Comparison of ENCODE assay signal across 27 cellular contexts in genomic region chr5:54927097-54927746, GRCh38. TPM values are rescaled to one million over a fixed set of nuclear protein-coding genes. Genes with fewer than 3 reads are reported as not detected.
DNase-seq lines count a peak whose midpoint lies in the region; ATAC-seq and TF ChIP-seq lines count a peak whose summit lies in the region.
"Had no signal": no experiment of that assay in that cellular context is flagged by ENCODE, and none has a peak within 500 bp of the region (broad histone marks: within the 10 kb centered on the region; RNA-seq: fewer than 3 reads in every experiment).

No MANE protein-coding gene starts in this region.

- H3K4me3 ChIP-seq in colonic mucosa, result no peak overlapping the region
- H3K4me3 ChIP-seq: GM23248 had no signal

- ATAC-seq in activated CD4-positive, alpha-beta T cell treated with anti-CD3 and anti-CD28 coated beads for 36 hours, result peak; percentile 74
- ATAC-seq in activated naive CD4-positive, alpha-beta T cell treated with anti-CD3 and anti-CD28 coated beads, Interleukin-2, amount 50 U/mL, for 72 hours, result peak; percentile 58 to 86
- peak; percentile 81 for ATAC-seq in stimulated activated naive CD8-positive, alpha-beta T cell treated with anti-CD3 and anti-CD28 coated beads, Interleukin-15, amount 100 ng/mL, for 72 hours
- ATAC-seq: CD8-positive, alpha-beta T cell; PC-3 had no signal

- POLR2A ChIA-PET in activated CD4-positive, alpha-beta T cell treated with anti-CD3 and anti-CD28 coated beads for 36 hours (lab: Charles Lee), result no interaction called here

- peaks cover 3% of the 10 kb centered on the region for H3K4me1 Mint-ChIP-seq in activated CD4-positive, alpha-beta T cell treated with anti-CD3 and anti-CD28 coated beads for 36 hours
- H3K4me1 Mint-ChIP-seq in activated T-helper 1 cell treated with anti-CD3 and anti-CD28 coated beads, Interleukin-12 subunit alpha, Interleukin-12 subunit beta, Interleukin-2, Interleukin-4 antibody, amounts not matched to agents 30 ng/mL and 10 ng/mL and 1 ng/mL, durations not matched to agents 14 hours and 24 hours and 36 hours (ENCODE audit: low read depth), result peaks cover 8% of the 10 kb centered on the region
- peaks cover 6% of the 10 kb centered on the region for H3K4me1 Mint-ChIP-seq in stimulated activated naive CD8-positive, alpha-beta T cell treated with anti-CD3 and anti-CD28 coated beads, Interleukin-15, amount 100 ng/mL, for 72 hours
- H3K4me1 Mint-ChIP-seq: B cell had no signal

- DNase-seq in activated CD4-positive, alpha-beta T cell treated with anti-CD3 and anti-CD28 coated beads for 36 hours, result no peak
- no peak for DNase-seq in activated CD4-positive, alpha-beta T cell treated with anti-CD3 and anti-CD28 coated beads, Interleukin-2, amount 50 U/mL, for 48 hours
- no peak for DNase-seq in activated naive CD4-positive, alpha-beta T cell treated with anti-CD3 and anti-CD28 coated beads, Interleukin-2, amount 50 U/mL, for 72 hours (ENCODE audit: low spot score in 2 of 2)
- DNase-seq in activated naive CD4-positive, alpha-beta T cell treated with Interleukin-2 at 50 U/mL for 16 hours, result no peak
- no peak for DNase-seq in activated T-helper 1 cell treated with anti-CD3 and anti-CD28 coated beads, Interleukin-12 subunit alpha, Interleukin-12 subunit beta, Interleukin-2, Interleukin-4 antibody, amounts not matched to agents 30 ng/mL and 10 ng/mL and 1 ng/mL, durations not matched to agents 14 hours and 24 hours and 36 hours (ENCODE audit: low spot score)
- DNase-seq in stimulated activated naive CD8-positive, alpha-beta T cell treated with anti-CD3 and anti-CD28 coated beads, Interleukin-15, amount 100 ng/mL, for 72 hours, result peak in 1 of 2 donors; percentile 20
- no peak for DNase-seq in SKM-1 treated with dmso at 0.1 percent for 144 hours (lab: John Stamatoyannopoulos, UW; ENCODE audit: unreplicated experiment)
- DNase-seq in colonic mucosa, result no peak
- DNase-seq: Caco-2; CD8-positive, alpha-beta T cell; GM23248; H7; KBM-7; MV-4-11; NCI-H1105; NCI-H1436 treated with DMSO at 0.1 percent for 48 hours; NCI-H187 treated with DMSO at 0.1 percent for 48 hours; NCI-H2107; NCI-H446; NCI-H524 treated with DMSO at 0.1 percent for 48 hours; NCI-H82; NK-92 treated with Interleukin-12 subunit alpha and Interleukin-12 subunit beta, amount 100 ng/mL, for 24 hours; PC-3 had no signal

- no peaks in the 10 kb centered on the region for H3K36me3 ChIP-seq in colonic mucosa

- no peak for TF ChIP-seq CTCF in colonic mucosa (IDR thresholded peaks at IDR 0.05)

- no peaks in the 10 kb centered on the region for H3K9me3 ChIP-seq in colonic mucosa

- H3K9me3 Mint-ChIP-seq in activated CD4-positive, alpha-beta T cell treated with anti-CD3 and anti-CD28 coated beads for 36 hours (ENCODE audit: low read depth), result peaks cover 11% of the 10 kb centered on the region
- peaks cover 13 to 15% of the 10 kb centered on the region in 2 donors for H3K9me3 Mint-ChIP-seq in activated naive CD4-positive, alpha-beta T cell treated with anti-CD3 and anti-CD28 coated beads, Interleukin-2, amount 50 U/mL, for 72 hours
- peaks cover 27% of the 10 kb centered on the region for H3K9me3 Mint-ChIP-seq in activated T-helper 1 cell treated with anti-CD3 and anti-CD28 coated beads, Interleukin-12 subunit alpha, Interleukin-12 subunit beta, Interleukin-2, Interleukin-4 antibody, amounts not matched to agents 30 ng/mL and 10 ng/mL and 1 ng/mL, durations not matched to agents 14 hours and 24 hours and 36 hours
- peaks cover 18 to 21% of the 10 kb centered on the region in 2 donors for H3K9me3 Mint-ChIP-seq in stimulated activated naive CD8-positive, alpha-beta T cell treated with anti-CD3 and anti-CD28 coated beads, Interleukin-15, amount 100 ng/mL, for 72 hours

- H3K36me3 Mint-ChIP-seq in activated CD4-positive, alpha-beta T cell treated with anti-CD3 and anti-CD28 coated beads for 36 hours (ENCODE audit: low read depth), result no peaks in the 10 kb centered on the region
- H3K36me3 Mint-ChIP-seq in activated naive CD4-positive, alpha-beta T cell treated with anti-CD3 and anti-CD28 coated beads, Interleukin-2, amount 50 U/mL, for 72 hours, result peaks cover 13 to 31% of the 10 kb centered on the region in 2 donors
- H3K36me3 Mint-ChIP-seq in activated T-helper 1 cell treated with anti-CD3 and anti-CD28 coated beads, Interleukin-12 subunit alpha, Interleukin-12 subunit beta, Interleukin-2, Interleukin-4 antibody, amounts not matched to agents 30 ng/mL and 10 ng/mL and 1 ng/mL, durations not matched to agents 14 hours and 24 hours and 36 hours (ENCODE audit: low read depth), result peaks cover 9% of the 10 kb centered on the region

- H3K4me1 ChIP-seq in colonic mucosa, result no peaks in the 10 kb centered on the region
- H3K4me1 ChIP-seq: Caco-2 had no signal

- H3K9ac ChIP-seq in colonic mucosa (ENCODE audit: low read depth in 2 of 2, low read length in 2 of 2), result no peak overlapping the region
- H3K9ac ChIP-seq: GM23248 had no signal

- no peaks in the 10 kb centered on the region for H3K27me3 ChIP-seq in colonic mucosa

- peaks cover 5% of the 10 kb centered on the region for H3K27me3 Mint-ChIP-seq in activated CD4-positive, alpha-beta T cell treated with anti-CD3 and anti-CD28 coated beads for 36 hours
- H3K27me3 Mint-ChIP-seq in activated T-helper 1 cell treated with anti-CD3 and anti-CD28 coated beads, Interleukin-12 subunit alpha, Interleukin-12 subunit beta, Interleukin-2, Interleukin-4 antibody, amounts not matched to agents 30 ng/mL and 10 ng/mL and 1 ng/mL, durations not matched to agents 14 hours and 24 hours and 36 hours (ENCODE audit: insufficient read depth), result peaks cover 14% of the 10 kb centered on the region
- no peaks in the 10 kb centered on the region for H3K27me3 Mint-ChIP-seq in stimulated activated naive CD8-positive, alpha-beta T cell treated with anti-CD3 and anti-CD28 coated beads, Interleukin-15, amount 100 ng/mL, for 72 hours

- CTCF ChIA-PET in activated CD4-positive, alpha-beta T cell treated with anti-CD3 and anti-CD28 coated beads for 36 hours (lab: Charles Lee), result interaction anchor here (1.3 to 4.1 kb wide), 4 partner anchors 17 to 60 kb away, joined by 3 to 20 read pairs (median 5); no protein-coding TSS in a partner anchor

- H3K27ac Mint-ChIP-seq in activated CD4-positive, alpha-beta T cell treated with anti-CD3 and anti-CD28 coated beads for 36 hours, result no peak overlapping the region
- H3K27ac Mint-ChIP-seq in activated naive CD4-positive, alpha-beta T cell treated with anti-CD3 and anti-CD28 coated beads, Interleukin-2, amount 50 U/mL, for 72 hours, result peak overlapping the region in 1 of 2 donors; percentile 31
- peak overlapping the region; percentile 3 for H3K27ac Mint-ChIP-seq in activated T-helper 1 cell treated with anti-CD3 and anti-CD28 coated beads, Interleukin-12 subunit alpha, Interleukin-12 subunit beta, Interleukin-2, Interleukin-4 antibody, amounts not matched to agents 30 ng/mL and 10 ng/mL and 1 ng/mL, durations not matched to agents 14 hours and 24 hours and 36 hours
- no peak overlapping the region for H3K27ac Mint-ChIP-seq in stimulated activated naive CD8-positive, alpha-beta T cell treated with anti-CD3 and anti-CD28 coated beads, Interleukin-15, amount 100 ng/mL, for 72 hours
- H3K27ac Mint-ChIP-seq: B cell; CD8-positive, alpha-beta T cell had no signal

- H3K27ac ChIP-seq in colonic mucosa, result no peak overlapping the region
- H3K27ac ChIP-seq: 22Rv1, C4-2B, GM23248 had no signal

- H3K4me3 Mint-ChIP-seq in activated CD4-positive, alpha-beta T cell treated with anti-CD3 and anti-CD28 coated beads for 36 hours, result no peak overlapping the region
- H3K4me3 Mint-ChIP-seq in activated T-helper 1 cell treated with anti-CD3 and anti-CD28 coated beads, Interleukin-12 subunit alpha, Interleukin-12 subunit beta, Interleukin-2, Interleukin-4 antibody, amounts not matched to agents 30 ng/mL and 10 ng/mL and 1 ng/mL, durations not matched to agents 14 hours and 24 hours and 36 hours, result no peak overlapping the region
- no peak overlapping the region for H3K4me3 Mint-ChIP-seq in stimulated activated naive CD8-positive, alpha-beta T cell treated with anti-CD3 and anti-CD28 coated beads, Interleukin-15, amount 100 ng/mL, for 72 hours
- H3K4me3 Mint-ChIP-seq: B cell; CD8-positive, alpha-beta T cell had no signal

- intact Hi-C loops in activated CD4-positive, alpha-beta T cell treated with anti-CD3 and anti-CD28 coated beads for 36 hours (cut with DNase I, micrococcal nuclease), result no loop called here
- intact Hi-C loops in activated T-helper 1 cell treated with anti-CD3 and anti-CD28 coated beads, Interleukin-12 subunit alpha, Interleukin-12 subunit beta, Interleukin-2, Interleukin-4 antibody, amounts not matched to agents 30 ng/mL and 10 ng/mL and 1 ng/mL, durations not matched to agents 14 hours and 24 hours and 36 hours (cut with micrococcal nuclease), result loop anchor here (1.0 to 2.0 kb wide), 6 partner anchors 8 to 219 kb away; partner anchors contain the start of genes GZMA and GZMK
- intact Hi-C loops in colonic mucosa (cut with DNase I), result no loop called here

RNA-seq across cellular contexts. Expression of gene ESM1, which starts 58.2 kb away (rescaled TPM):
- not detected for total RNA-seq in activated CD4-positive, alpha-beta T cell treated with anti-CD3 and anti-CD28 coated beads for 36 hours
- total RNA-seq in activated naive CD4-positive, alpha-beta T cell treated with anti-CD3 and anti-CD28 coated beads, Interleukin-2, amount 50 U/mL, for 72 hours, result not detected
- not detected in 2 replicates for total RNA-seq in activated T-helper 1 cell treated with anti-CD3 and anti-CD28 coated beads, Interleukin-12 subunit alpha, Interleukin-12 subunit beta, Interleukin-2, Interleukin-4 antibody, amounts not matched to agents 30 ng/mL and 10 ng/mL and 1 ng/mL, durations not matched to agents 14 hours and 24 hours and 36 hours
- under 1 TPM in 1 of 2 donors, not detected in 1; 0.29 TPM for total RNA-seq in colonic mucosa
- total RNA-seq: B cell; Caco-2; CD8-positive, alpha-beta T cell; H7; MCF 10A had no signal
